ENCODE assay signal across 8 cellular contexts in genomic region chr1:46735708-46736324, GRCh38.
DNase-seq lines count a peak whose midpoint lies in the region; TF ChIP-seq lines count a peak whose summit lies in the region.

No MANE protein-coding gene starts in this region.

- TF ChIP-seq CTCF in choroid plexus epithelial cell (conservative IDR thresholded peaks at IDR 0.05; ENCODE audit: low read depth, low read length) = peak; percentile 62

- peak; percentile 4 for DNase-seq in NCI-H1694 treated with DMSO at 0.1 percent for 48 hours (lab: John Stamatoyannopoulos, UW)
- no peak for DNase-seq in NCI-H1694 (lab: John Stamatoyannopoulos, UW)
- peak; percentile 61 for DNase-seq in NCI-H226
- DNase-seq in choroid plexus epithelial cell (ENCODE audit: low read depth) = peak; percentile 80
- DNase-seq in medulla oblongata (ENCODE audit: extremely low spot score) = peak; percentile 37
- DNase-seq in NCI-H1417 (lab: John Stamatoyannopoulos, UW) = no peak
- DNase-seq in NCI-H2029 (lab: John Stamatoyannopoulos, UW) = no peak
- DNase-seq in HuH-7.5 (ENCODE audit: low spot score) = no peak

- no peak overlapping the region for H3K4me3 ChIP-seq in choroid plexus epithelial cell (ENCODE audit: low read depth, low read length)

Comparison
In these comparisons a context has a peak if more than half of its experiments do, and no peak if none do; other contexts are left out.
1. DNase-seq: peak in NCI-H1694 treated with DMSO at 0.1 percent for 48 hours (single experiment), NCI-H226 (single experiment), choroid plexus epithelial cell (single experiment) and medulla oblongata (single experiment); none in NCI-H1694 (single experiment), NCI-H1417 (0 of 3), NCI-H2029 (single experiment) and HuH-7.5 (single experiment).